In genomic region chr16:14285542-14286380, GRCh38 we compare ENCODE assay signal across 8 cellular contexts.
A peak's percentile ranks its signal among the peaks of the same experiment; 100 is the strongest.
DNase-seq lines count a peak whose midpoint lies in the region; TF ChIP-seq lines count a peak whose summit lies in the region.

No MANE protein-coding gene starts in this region.

- H3K9me3 Mint-ChIP-seq in activated naive CD4-positive, alpha-beta T cell treated with anti-CD3 and anti-CD28 coated beads, Interleukin-2, amount 10 ng/mL, durations not matched to agents 7 days and 5 days, result peaks cover 17% of the 10 kb centered on the region

- peak overlapping the region; percentile 90 for H3K4me3 Mint-ChIP-seq in activated naive CD4-positive, alpha-beta T cell treated with anti-CD3 and anti-CD28 coated beads, Interleukin-2, amount 10 ng/mL, durations not matched to agents 7 days and 5 days

- CTCF ChIA-PET in activated naive CD4-positive, alpha-beta T cell treated with anti-CD3 and anti-CD28 coated beads, Interleukin-2, amount 10 ng/mL, durations not matched to agents 7 days and 5 days (lab: Charles Lee), result interaction anchor here (0.6 to 3.0 kb wide), 9 partner anchors 14 to 368 kb away, joined by 3 to 21 read pairs (median 3); partner anchors contain the start of gene ERCC4

- DNase-seq in GM03348 (ENCODE audit: low spot score), result peak; percentile 93
- peak; percentile 89 for DNase-seq in HFF-Myc (ENCODE audit: extremely low read depth, low read depth)
- DNase-seq in NAMALWA (ENCODE audit: low spot score), result peak; percentile 96
- peak; percentile 96 for DNase-seq in SK-N-DZ (ENCODE audit: low spot score)
- peak; percentile 94 for DNase-seq in activated naive CD4-positive, alpha-beta T cell treated with anti-CD3 and anti-CD28 coated beads, Interleukin-2, amount 10 ng/mL, durations not matched to agents 7 days and 5 days
- peak; percentile 87 for DNase-seq in globus pallidus (ENCODE audit: low spot score)
- DNase-seq in nucleus accumbens (lab: John Stamatoyannopoulos, UW), result peak in 55 of 56 donors; percentile 45 to 96 (median 87)
- DNase-seq in superior temporal gyrus (ENCODE audit: extremely low spot score), result peak; percentile 93

- TF ChIP-seq CTCF in HFF-Myc (IDR thresholded peaks at IDR 0.05; ENCODE audit: low read depth, low read length, missing control alignments), result no peak

- H3K4me3 ChIP-seq in HFF-Myc (replicated peaks; ENCODE audit: low read depth, low read length), result peak overlapping the region; percentile 64

- H3K36me3 Mint-ChIP-seq in activated naive CD4-positive, alpha-beta T cell treated with anti-CD3 and anti-CD28 coated beads, Interleukin-2, amount 10 ng/mL, durations not matched to agents 7 days and 5 days, result peaks cover 5% of the 10 kb centered on the region

- H3K27ac Mint-ChIP-seq in activated naive CD4-positive, alpha-beta T cell treated with anti-CD3 and anti-CD28 coated beads, Interleukin-2, amount 10 ng/mL, durations not matched to agents 7 days and 5 days, result peak overlapping the region; percentile 91

- peaks cover 27% of the 10 kb centered on the region for H3K27me3 Mint-ChIP-seq in activated naive CD4-positive, alpha-beta T cell treated with anti-CD3 and anti-CD28 coated beads, Interleukin-2, amount 10 ng/mL, durations not matched to agents 7 days and 5 days

- H3K4me1 Mint-ChIP-seq in activated naive CD4-positive, alpha-beta T cell treated with anti-CD3 and anti-CD28 coated beads, Interleukin-2, amount 10 ng/mL, durations not matched to agents 7 days and 5 days, result peaks cover 23% of the 10 kb centered on the region

Comparison
In these comparisons a context has a peak if more than half of its experiments do, and no peak if none do; other contexts are left out.
1. Peak in every context shown above with its lines: DNase-seq and H3K4me3 ChIP-seq.